Comparison of ENCODE assay signal across 19 cellular contexts in genomic region chr4:88729146-88729755, GRCh38.
"Had no signal": no experiment of that assay in that cellular context is flagged by ENCODE, and none has a peak within 500 bp of the region (broad histone marks: within the 10 kb centered on the region; RNA-seq: fewer than 3 reads in every experiment).

No MANE protein-coding gene starts in this region.

- H3K27ac Mint-ChIP-seq: activated CD4-positive, alpha-beta memory T cell treated with anti-CD3 and anti-CD28 coated beads for 36 hours; activated CD8-positive, alpha-beta memory T cell treated with anti-CD3 and anti-CD28 coated beads, Interleukin-2, amount 10 ng/mL, durations not matched to agents 7 days and 5 days; activated naive CD8-positive, alpha-beta T cell; mesothelial cell of epicardium; stimulated activated memory B cell treated with anti-CD40 and anti-IgM and Interleukin-4, amounts not matched to agents 10 μg/mL and 1 μg/mL and 100 μg/mL, for 72 hours had no signal

- DNase-seq: activated CD4-positive, alpha-beta memory T cell treated with anti-CD3 and anti-CD28 coated beads for 36 hours; activated CD8-positive, alpha-beta memory T cell treated with anti-CD3 and anti-CD28 coated beads, Interleukin-2, amount 10 ng/mL, durations not matched to agents 7 days and 5 days; activated effector memory CD4-positive, alpha-beta T cell treated with anti-CD3 and anti-CD28 coated beads, Interleukin-2, amount 50 U/mL, for 16 hours; activated T-cell treated with anti-CD3 and anti-CD28 coated beads, Interleukin-2, amount 50 U/mL, for 1 hour; amniotic stem cell; effector CD8-positive, alpha-beta T cell; foreskin fibroblast; left colon; lower lobe of right lung; stimulated activated CD4-positive, alpha-beta T cell treated with anti-CD3 and anti-CD28 coated beads, Interleukin-2, amount 100 ng/mL, for 48 hours; T-helper 1 cell; T1000; thyroid gland had no signal

- H3K27me3 Mint-ChIP-seq: activated CD4-positive, alpha-beta memory T cell treated with anti-CD3 and anti-CD28 coated beads for 36 hours; activated CD8-positive, alpha-beta memory T cell treated with anti-CD3 and anti-CD28 coated beads, Interleukin-2, amount 10 ng/mL, durations not matched to agents 7 days and 5 days; activated naive CD8-positive, alpha-beta T cell; stimulated activated memory B cell treated with anti-CD40 and anti-IgM and Interleukin-4, amounts not matched to agents 10 μg/mL and 1 μg/mL and 100 μg/mL, for 72 hours had no signal

- H3K27me3 ChIP-seq: thyroid gland had no signal

- H3K4me1 Mint-ChIP-seq: activated CD8-positive, alpha-beta memory T cell treated with anti-CD3 and anti-CD28 coated beads, Interleukin-2, amount 10 ng/mL, durations not matched to agents 7 days and 5 days; neural crest cell; stimulated activated memory B cell treated with anti-CD40 and anti-IgM and Interleukin-4, amounts not matched to agents 10 μg/mL and 1 μg/mL and 100 μg/mL, for 72 hours had no signal

- H3K27ac ChIP-seq: lower lobe of right lung, thyroid gland had no signal

- ATAC-seq: activated CD8-positive, alpha-beta memory T cell treated with anti-CD3 and anti-CD28 coated beads, Interleukin-2, amount 10 ng/mL, durations not matched to agents 7 days and 5 days; left colon; lower lobe of right lung; stimulated activated memory B cell treated with anti-CD40 and anti-IgM and Interleukin-4, amounts not matched to agents 10 μg/mL and 1 μg/mL and 100 μg/mL, for 72 hours had no signal

- H3K9me3 ChIP-seq: lower lobe of right lung, thyroid gland had no signal

- H3K4me3 Mint-ChIP-seq: activated CD4-positive, alpha-beta memory T cell treated with anti-CD3 and anti-CD28 coated beads for 36 hours; activated CD8-positive, alpha-beta memory T cell treated with anti-CD3 and anti-CD28 coated beads, Interleukin-2, amount 10 ng/mL, durations not matched to agents 7 days and 5 days; activated naive CD8-positive, alpha-beta T cell; mesothelial cell of epicardium; neural crest cell; stimulated activated memory B cell treated with anti-CD40 and anti-IgM and Interleukin-4, amounts not matched to agents 10 μg/mL and 1 μg/mL and 100 μg/mL, for 72 hours had no signal

- H3K9me3 Mint-ChIP-seq: activated CD4-positive, alpha-beta memory T cell treated with anti-CD3 and anti-CD28 coated beads for 36 hours; mesothelial cell of epicardium; neural crest cell; stimulated activated memory B cell treated with anti-CD40 and anti-IgM and Interleukin-4, amounts not matched to agents 10 μg/mL and 1 μg/mL and 100 μg/mL, for 72 hours had no signal

- FAIRE-seq: urothelium cell line had no signal

- H3K4me3 ChIP-seq: coronary artery, lower lobe of right lung, thyroid gland had no signal
